Comparison of ENCODE assay signal across 8 cellular contexts in genomic region chr3:11290743-11291680, GRCh38. TPM values are rescaled to one million over a fixed set of nuclear protein-coding genes. Genes with fewer than 3 reads are reported as not detected.
A peak's percentile ranks its signal among the peaks of the same experiment; 100 is the strongest.
DNase-seq lines count a peak whose midpoint lies in the region; ATAC-seq and TF ChIP-seq lines count a peak whose summit lies in the region.

No MANE protein-coding gene starts in this region.

- TF ChIP-seq CTCF in osteoblast (IDR thresholded peaks at IDR 0.05; ENCODE audit: extremely low read depth, low read depth, low read length) = no peak

- no peak overlapping the region for H3K4me3 ChIP-seq in osteoblast (ENCODE audit: insufficient read depth, low read length)

- peak overlapping the region; percentile 21 for H3K4me2 ChIP-seq in osteoblast (ENCODE audit: insufficient read depth, low read length)

- peak overlapping the region; percentile 92 for H3K27ac Mint-ChIP-seq in activated naive CD8-positive, alpha-beta T cell treated with anti-CD3 and anti-CD28 coated beads for 36 hours

- H3K27me3 ChIP-seq in osteoblast (ENCODE audit: insufficient read depth, low read length) = no peaks in the 10 kb centered on the region

- ATAC-seq in HG02884 (IDR thresholded peaks at IDR 0.05; ENCODE audit: unreplicated experiment) = no peak

- H2AFZ ChIP-seq in osteoblast (ENCODE audit: low read length) = peak overlapping the region; percentile 28

- no peaks in the 10 kb centered on the region for H3K9me3 Mint-ChIP-seq in activated naive CD8-positive, alpha-beta T cell treated with anti-CD3 and anti-CD28 coated beads for 36 hours

- no peaks in the 10 kb centered on the region for H4K20me1 ChIP-seq in osteoblast (ENCODE audit: insufficient read depth, low read length)

- intact Hi-C loops in posterior cingulate gyrus (cut with DNase I) = no loop called here
- intact Hi-C loops in cardiac septum (cut with DNase I) = no loop called here

- peaks cover 42% of the 10 kb centered on the region for H3K79me2 ChIP-seq in osteoblast (ENCODE audit: insufficient read depth, low read length)

- peaks cover 4% of the 10 kb centered on the region for H3K36me3 ChIP-seq in osteoblast (ENCODE audit: insufficient read depth, low read length)

- H3K9me3 ChIP-seq in osteoblast (ENCODE audit: low read depth, low read length) = no peaks in the 10 kb centered on the region

- peaks cover 52% of the 10 kb centered on the region for H3K4me1 ChIP-seq in osteoblast (ENCODE audit: insufficient read depth, low read length)

- peaks cover 56% of the 10 kb centered on the region for H3K4me1 Mint-ChIP-seq in activated naive CD8-positive, alpha-beta T cell treated with anti-CD3 and anti-CD28 coated beads for 36 hours

- peaks cover 42% of the 10 kb centered on the region for H3K36me3 Mint-ChIP-seq in activated naive CD8-positive, alpha-beta T cell treated with anti-CD3 and anti-CD28 coated beads for 36 hours

- H3K4me3 Mint-ChIP-seq in activated naive CD8-positive, alpha-beta T cell treated with anti-CD3 and anti-CD28 coated beads for 36 hours = peak overlapping the region; percentile 33

- H3K27me3 Mint-ChIP-seq in activated naive CD8-positive, alpha-beta T cell treated with anti-CD3 and anti-CD28 coated beads for 36 hours = no peaks in the 10 kb centered on the region

- DNase-seq in NK-92 treated with Interleukin-12 subunit alpha and Interleukin-12 subunit beta, amount 100 ng/mL, for 24 hours (lab: John Stamatoyannopoulos, UW) = peak; percentile 10
- DNase-seq in NK-92 (lab: John Stamatoyannopoulos, UW; ENCODE audit: unreplicated experiment) = no peak
- DNase-seq in HK-2 (ENCODE audit: unreplicated experiment) = peak; percentile 23
- no peak for DNase-seq in activated naive CD8-positive, alpha-beta T cell treated with anti-CD3 and anti-CD28 coated beads for 36 hours
- DNase-seq in osteoblast (ENCODE audit: insufficient read length, low spot score, missing footprints) = no peak
- no peak for DNase-seq in posterior cingulate gyrus
- DNase-seq in cardiac septum (ENCODE audit: low spot score) = no peak

- H3K27ac ChIP-seq in osteoblast (ENCODE audit: low read depth, low read length) = peak overlapping the region; percentile 98

RNA-seq across cellular contexts. Expression of gene ATG7, which starts 18.8 kb away (rescaled TPM):
- total RNA-seq in activated naive CD8-positive, alpha-beta T cell treated with anti-CD3 and anti-CD28 coated beads for 36 hours = 10 to 100 TPM; 25.1 to 28.2 TPM
- total RNA-seq in osteoblast = 83.7 and 93.4 TPM in 2 replicates
- 15.5 TPM for total RNA-seq in cardiac septum

Comparison
In these comparisons a context has a peak if more than half of its experiments do, and no peak if none do; other contexts are left out.
1. DNase-seq: peak in NK-92 treated with Interleukin-12 subunit alpha and Interleukin-12 subunit beta, amount 100 ng/mL, for 24 hours (single experiment) and HK-2 (single experiment); none in NK-92 (single experiment), activated naive CD8-positive, alpha-beta T cell treated with anti-CD3 and anti-CD28 coated beads for 36 hours (single experiment), osteoblast (single experiment), posterior cingulate gyrus (0 of 10) and cardiac septum (single experiment).